2 cellular contexts compared by ENCODE assay signal in the genomic region with DNA sequence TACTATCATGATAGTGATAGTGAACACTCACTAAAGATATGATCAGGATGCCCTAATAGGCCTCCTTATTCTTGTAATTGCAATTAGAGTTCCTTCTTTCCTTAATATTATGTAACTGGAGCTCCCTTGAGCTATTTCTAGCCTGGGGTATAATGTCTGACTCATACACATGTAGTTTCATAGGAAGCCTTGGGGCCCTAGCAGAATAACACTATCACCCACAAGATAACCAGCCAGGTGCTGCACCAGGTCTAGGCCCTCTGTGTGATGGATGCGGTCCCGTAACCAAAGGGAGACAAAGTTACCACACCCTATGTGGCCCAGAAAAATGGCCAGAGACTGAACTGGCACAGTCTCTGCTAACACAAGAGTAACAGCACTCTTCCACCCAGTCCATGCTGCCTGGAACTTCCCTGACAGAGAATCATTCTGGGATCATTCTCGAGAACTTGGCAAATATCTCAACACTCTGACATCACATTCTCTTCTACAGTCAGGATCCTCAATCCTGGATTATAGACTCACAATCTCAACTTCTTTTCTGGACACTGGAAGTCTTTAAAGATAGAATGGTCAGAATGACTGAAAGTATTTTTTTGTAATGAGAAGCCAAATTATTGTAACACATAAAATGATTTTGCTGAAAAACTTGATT.
TF ChIP-seq lines count a peak whose summit lies in the region.

No MANE protein-coding gene starts in this region.

TF ChIP-seq in SK-N-SH, 30 proteins besides CTCF, POLR2A, EP300 and RAD21 (continued from another document):
- TF ChIP-seq FOXM1 (IDR thresholded peaks at IDR 0.05; ENCODE audit: low read depth) = no peak
- no peak for TF ChIP-seq CHD2 (IDR thresholded peaks at IDR 0.05; ENCODE audit: low read length, partially characterized antibody)
- TF ChIP-seq SMC3 (IDR thresholded peaks at IDR 0.05; ENCODE audit: low read depth, low read length) = no peak
- no peak for TF ChIP-seq GATA2 (CRISPR knock-in tag; IDR thresholded peaks at IDR 0.05)

TF ChIP-seq in SK-N-SH treated with all-trans-retinoic acid at 6 μM for 48 hours, 23 proteins besides CTCF, POLR2A, EP300 and RAD21 (continued from another document):
- TF ChIP-seq, protein P1, sequence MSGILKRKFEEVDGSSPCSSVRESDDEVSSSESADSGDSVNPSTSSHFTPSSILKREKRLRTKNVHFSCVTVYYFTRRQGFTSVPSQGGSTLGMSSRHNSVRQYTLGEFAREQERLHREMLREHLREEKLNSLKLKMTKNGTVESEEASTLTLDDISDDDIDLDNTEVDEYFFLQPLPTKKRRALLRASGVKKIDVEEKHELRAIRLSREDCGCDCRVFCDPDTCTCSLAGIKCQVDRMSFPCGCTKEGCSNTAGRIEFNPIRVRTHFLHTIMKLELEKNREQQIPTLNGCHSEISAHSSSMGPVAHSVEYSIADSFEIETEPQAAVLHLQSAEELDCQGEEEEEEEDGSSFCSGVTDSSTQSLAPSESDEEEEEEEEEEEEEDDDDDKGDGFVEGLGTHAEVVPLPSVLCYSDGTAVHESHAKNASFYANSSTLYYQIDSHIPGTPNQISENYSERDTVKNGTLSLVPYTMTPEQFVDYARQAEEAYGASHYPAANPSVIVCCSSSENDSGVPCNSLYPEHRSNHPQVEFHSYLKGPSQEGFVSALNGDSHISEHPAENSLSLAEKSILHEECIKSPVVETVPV (CRISPR knock-in tag; IDR thresholded peaks at IDR 0.05) = no peak
- no peak for TF ChIP-seq SNAI2 (CRISPR knock-in tag; IDR thresholded peaks at IDR 0.05)
